ENCODE assay signal across 1 cellular context in genomic region chr5:16975950-16976624, GRCh38.
TF ChIP-seq lines count a peak whose summit lies in the region.

No MANE protein-coding gene starts in this region.

TF ChIP-seq in SK-N-SH treated with all-trans-retinoic acid at 6 μM for 48 hours, 23 proteins besides CTCF, POLR2A, EP300 and RAD21 (continued from another document):
- TF ChIP-seq PATZ1 (CRISPR knock-in tag; IDR thresholded peaks at IDR 0.05; ENCODE audit: borderline replicate concordance) = no peak
- TF ChIP-seq CSDC2 (CRISPR knock-in tag; IDR thresholded peaks at IDR 0.05) = no peak
- no peak for TF ChIP-seq TCF4 (CRISPR knock-in tag; IDR thresholded peaks at IDR 0.05; ENCODE audit: borderline replicate concordance)
- TF ChIP-seq ZNF70 (CRISPR knock-in tag; IDR thresholded peaks at IDR 0.05) = no peak
- TF ChIP-seq ARNTL (CRISPR knock-in tag; IDR thresholded peaks at IDR 0.05; ENCODE audit: borderline replicate concordance, low read depth) = no peak
- TF ChIP-seq ZNF565 (CRISPR knock-in tag; conservative IDR thresholded peaks at IDR 0.05; ENCODE audit: low read depth) = no peak
- TF ChIP-seq TOX (CRISPR knock-in tag; IDR thresholded peaks at IDR 0.05; ENCODE audit: borderline replicate concordance) = no peak
